18 cellular contexts compared by ENCODE assay signal in the genomic region with DNA sequence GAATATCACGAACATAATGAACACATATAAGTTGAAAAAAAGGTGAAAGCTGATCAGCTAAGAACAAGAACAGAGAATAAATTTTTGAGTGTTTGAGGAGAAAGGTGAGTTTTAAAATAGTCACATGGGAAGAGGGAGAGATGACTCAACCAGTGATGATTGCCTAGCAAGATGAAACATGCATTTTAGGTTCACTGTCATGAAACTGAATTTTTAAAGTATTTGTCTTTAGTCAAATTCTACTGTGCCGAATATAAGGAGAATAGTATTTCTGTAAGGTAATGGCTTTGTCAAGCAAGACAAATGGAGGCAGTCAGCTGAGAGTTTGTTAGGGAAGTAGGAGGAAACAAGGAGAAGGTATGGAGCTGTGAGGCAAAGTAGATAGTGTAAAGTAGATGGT.
DNase-seq lines count a peak whose midpoint lies in the region; ATAC-seq and TF ChIP-seq lines count a peak whose summit lies in the region.
"Had no signal": no experiment of that assay in that cellular context is flagged by ENCODE, and none has a peak within 500 bp of the region (broad histone marks: within the 10 kb centered on the region; RNA-seq: fewer than 3 reads in every experiment).

No MANE protein-coding gene starts in this region.

- 77 to 89% methylated on average over 2 of the region's 2 CpGs for WGBS in sigmoid colon, 2 donors

- intact Hi-C loops in MCF 10A (cut with micrococcal nuclease) (no loop called here), breast epithelium (cut with DNase I; ENCODE audit: low total_unique reads) (no loop called here), sigmoid colon (cut with DNase I) (no loop called here)

- CTCF ChIA-PET in MCF 10A (lab: Yijun Ruan, JAX): interaction anchor here (0.9 kb wide), 1 partner anchor 29 kb away, joined by 3 read pairs; no protein-coding TSS in a partner anchor

- no peak overlapping the region for H3K4me3 Mint-ChIP-seq in MCF 10A (ENCODE audit: unreplicated experiment)
- H3K4me3 Mint-ChIP-seq: CD4-positive, alpha-beta T cell; H9 had no signal

- peak overlapping the region; percentile 3 for H3K27ac Mint-ChIP-seq in MCF 10A (ENCODE audit: low read depth, unreplicated experiment)
- H3K27ac Mint-ChIP-seq: CD4-positive, alpha-beta T cell; H9 had no signal

- TF ChIP-seq POLR2A in breast epithelium (IDR thresholded peaks at IDR 0.05) (no peak), sigmoid colon (IDR thresholded peaks at IDR 0.05) (no peak)

- no peaks in the 10 kb centered on the region for H3K9me3 Mint-ChIP-seq in MCF 10A (ENCODE audit: unreplicated experiment)
- H3K9me3 Mint-ChIP-seq: H9 had no signal

- no peaks in the 10 kb centered on the region for H3K27me3 ChIP-seq in breast epithelium
- no peaks in the 10 kb centered on the region for H3K27me3 ChIP-seq in RWPE2 (ENCODE audit: insufficient read depth, poor library complexity, severe bottlenecking)
- no peaks in the 10 kb centered on the region for H3K27me3 ChIP-seq in sigmoid colon

- H3K27ac ChIP-seq in breast epithelium (no peak overlapping the region), RWPE2 (ENCODE audit: poor library complexity, severe bottlenecking) (peak overlapping the region; percentile 62), epithelial cell of prostate (peak overlapping the region; percentile 62), sigmoid colon (no peak overlapping the region)
- H3K27ac ChIP-seq: 22Rv1, A549, C4-2B had no signal

- no peak for TF ChIP-seq CTCF in MCF 10A (IDR thresholded peaks at IDR 0.05; ENCODE audit: unreplicated experiment)
- no peak for TF ChIP-seq CTCF in breast epithelium (IDR thresholded peaks at IDR 0.05)
- no peak for TF ChIP-seq CTCF in RWPE2 (IDR thresholded peaks at IDR 0.05; ENCODE audit: poor library complexity, severe bottlenecking)
- no peak for TF ChIP-seq CTCF in sigmoid colon (IDR thresholded peaks at IDR 0.05)

- H3K36me3 Mint-ChIP-seq in MCF 10A (ENCODE audit: insufficient read depth, unreplicated experiment): no peaks in the 10 kb centered on the region

- no peak for TF ChIP-seq EP300 in sigmoid colon (IDR thresholded peaks at IDR 0.05)

- H3K4me1 Mint-ChIP-seq in MCF 10A (ENCODE audit: insufficient read depth, unreplicated experiment): peaks cover 16% of the 10 kb centered on the region
- H3K4me1 Mint-ChIP-seq: H9 had no signal

- no TSS peak for BruUV-seq in MCF 10A (replicated peaks; lab: Mats Ljungman, UMichigan)

- H3K36me3 ChIP-seq in breast epithelium (no peaks in the 10 kb centered on the region), RWPE2 (ENCODE audit: low read depth) (no peaks in the 10 kb centered on the region), sigmoid colon (no peaks in the 10 kb centered on the region)

- H3K27me3 Mint-ChIP-seq in MCF 10A (ENCODE audit: insufficient read depth, unreplicated experiment): no peaks in the 10 kb centered on the region
- H3K27me3 Mint-ChIP-seq: CD4-positive, alpha-beta T cell had no signal

- POLR2A ChIA-PET in MCF 10A (lab: Yijun Ruan, JAX): no interaction called here

- H3K4me3 ChIP-seq in breast epithelium (no peak overlapping the region), RWPE2 (ENCODE audit: severe bottlenecking) (no peak overlapping the region), sigmoid colon (no peak overlapping the region)
- H3K4me3 ChIP-seq: A549 had no signal

- H3K9me3 ChIP-seq in breast epithelium (no peaks in the 10 kb centered on the region), RWPE2 (ENCODE audit: severe bottlenecking) (no peaks in the 10 kb centered on the region), sigmoid colon (no peaks in the 10 kb centered on the region)
- H3K9me3 ChIP-seq: A549 had no signal

- peak; percentile 59 for ATAC-seq in RWPE2 (ENCODE audit: low read depth)
- ATAC-seq: A549 had no signal

- H3K4me1 ChIP-seq in breast epithelium (no peaks in the 10 kb centered on the region), RWPE2 (ENCODE audit: insufficient read depth, poor library complexity, severe bottlenecking) (peaks cover 28% of the 10 kb centered on the region), sigmoid colon (no peaks in the 10 kb centered on the region)

- DNase-seq in MCF 10A (ENCODE audit: unreplicated experiment) (no peak), breast epithelium (ENCODE audit: low spot score in 2 of 2) (no peak), RWPE2 (ENCODE audit: low spot score) (no peak), epithelial cell of prostate (ENCODE audit: low read depth, low spot score) (no peak), sigmoid colon (no peak), SKM-1 treated with dmso at 0.1 percent for 144 hours (lab: John Stamatoyannopoulos, UW; ENCODE audit: unreplicated experiment) (no peak), NCI-H2081 (lab: John Stamatoyannopoulos, UW) (no peak)
- no peak for DNase-seq in activated CD4-positive, alpha-beta T cell treated with anti-CD3 and anti-CD28 coated beads for 1 hour
- DNase-seq: AML-193; Caco-2; CD4-positive, alpha-beta T cell; DMS153; DMS79; GDM1; H9 had no signal

Comparison
In these comparisons a context has a peak if more than half of its experiments do, and no peak if none do; other contexts are left out.
1. H3K27ac ChIP-seq: peak in RWPE2 (single experiment) and epithelial cell of prostate (single experiment); none in breast epithelium (0 of 2) and sigmoid colon (0 of 4).